ENCODE assay signal across 1 cellular context in genomic region chr19:8592231-8593009, GRCh38.
TF ChIP-seq lines count a peak whose summit lies in the region.

No MANE protein-coding gene starts in this region.

TF ChIP-seq in WTC11, 78 proteins besides CTCF, POLR2A, EP300 and RAD21 (continued from another document and continues in another):
- TF ChIP-seq, protein P1, sequence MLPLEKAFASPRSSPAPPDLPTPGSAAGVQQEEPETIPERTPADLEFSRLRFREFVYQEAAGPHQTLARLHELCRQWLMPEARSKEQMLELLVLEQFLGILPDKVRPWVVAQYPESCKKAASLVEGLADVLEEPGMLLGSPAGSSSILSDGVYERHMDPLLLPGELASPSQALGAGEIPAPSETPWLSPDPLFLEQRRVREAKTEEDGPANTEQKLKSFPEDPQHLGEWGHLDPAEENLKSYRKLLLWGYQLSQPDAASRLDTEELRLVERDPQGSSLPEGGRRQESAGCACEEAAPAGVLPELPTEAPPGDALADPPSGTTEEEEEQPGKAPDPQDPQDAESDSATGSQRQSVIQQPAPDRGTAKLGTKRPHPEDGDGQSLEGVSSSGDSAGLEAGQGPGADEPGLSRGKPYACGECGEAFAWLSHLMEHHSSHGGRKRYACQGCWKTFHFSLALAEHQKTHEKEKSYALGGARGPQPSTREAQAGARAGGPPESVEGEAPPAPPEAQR (CRISPR knock-in tag; IDR thresholded peaks at IDR 0.05) = no peak
- no peak for TF ChIP-seq PRRX2 (CRISPR knock-in tag; IDR thresholded peaks at IDR 0.05)
- TF ChIP-seq ZNF416 (CRISPR knock-in tag; IDR thresholded peaks at IDR 0.05) = 0 out of 2 replicates have a peak, but pooled peaks have one; percentile 37
- TF ChIP-seq NR2C2 (CRISPR knock-in tag; IDR thresholded peaks at IDR 0.05) = no peak
- TF ChIP-seq ATF1 (CRISPR knock-in tag; IDR thresholded peaks at IDR 0.05) = no peak
- TF ChIP-seq, protein P2, sequence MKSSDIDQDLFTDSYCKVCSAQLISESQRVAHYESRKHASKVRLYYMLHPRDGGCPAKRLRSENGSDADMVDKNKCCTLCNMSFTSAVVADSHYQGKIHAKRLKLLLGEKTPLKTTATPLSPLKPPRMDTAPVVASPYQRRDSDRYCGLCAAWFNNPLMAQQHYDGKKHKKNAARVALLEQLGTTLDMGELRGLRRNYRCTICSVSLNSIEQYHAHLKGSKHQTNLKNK (CRISPR knock-in tag; IDR thresholded peaks at IDR 0.05) = no peak
- TF ChIP-seq ESRRA (CRISPR knock-in tag; IDR thresholded peaks at IDR 0.05; ENCODE audit: borderline replicate concordance) = no peak
- no peak for TF ChIP-seq GTF2I (CRISPR knock-in tag; conservative IDR thresholded peaks at IDR 0.05)
- TF ChIP-seq OVOL2 (CRISPR knock-in tag; IDR thresholded peaks at IDR 0.05; ENCODE audit: borderline replicate concordance) = no peak
- TF ChIP-seq ZNF121 (CRISPR knock-in tag; IDR thresholded peaks at IDR 0.05) = no peak
- TF ChIP-seq ZNF396 (CRISPR knock-in tag; IDR thresholded peaks at IDR 0.05; ENCODE audit: borderline replicate concordance) = no peak
- no peak for TF ChIP-seq NR3C1 (CRISPR knock-in tag; conservative IDR thresholded peaks at IDR 0.05; ENCODE audit: low read depth)
- TF ChIP-seq, protein P3, sequence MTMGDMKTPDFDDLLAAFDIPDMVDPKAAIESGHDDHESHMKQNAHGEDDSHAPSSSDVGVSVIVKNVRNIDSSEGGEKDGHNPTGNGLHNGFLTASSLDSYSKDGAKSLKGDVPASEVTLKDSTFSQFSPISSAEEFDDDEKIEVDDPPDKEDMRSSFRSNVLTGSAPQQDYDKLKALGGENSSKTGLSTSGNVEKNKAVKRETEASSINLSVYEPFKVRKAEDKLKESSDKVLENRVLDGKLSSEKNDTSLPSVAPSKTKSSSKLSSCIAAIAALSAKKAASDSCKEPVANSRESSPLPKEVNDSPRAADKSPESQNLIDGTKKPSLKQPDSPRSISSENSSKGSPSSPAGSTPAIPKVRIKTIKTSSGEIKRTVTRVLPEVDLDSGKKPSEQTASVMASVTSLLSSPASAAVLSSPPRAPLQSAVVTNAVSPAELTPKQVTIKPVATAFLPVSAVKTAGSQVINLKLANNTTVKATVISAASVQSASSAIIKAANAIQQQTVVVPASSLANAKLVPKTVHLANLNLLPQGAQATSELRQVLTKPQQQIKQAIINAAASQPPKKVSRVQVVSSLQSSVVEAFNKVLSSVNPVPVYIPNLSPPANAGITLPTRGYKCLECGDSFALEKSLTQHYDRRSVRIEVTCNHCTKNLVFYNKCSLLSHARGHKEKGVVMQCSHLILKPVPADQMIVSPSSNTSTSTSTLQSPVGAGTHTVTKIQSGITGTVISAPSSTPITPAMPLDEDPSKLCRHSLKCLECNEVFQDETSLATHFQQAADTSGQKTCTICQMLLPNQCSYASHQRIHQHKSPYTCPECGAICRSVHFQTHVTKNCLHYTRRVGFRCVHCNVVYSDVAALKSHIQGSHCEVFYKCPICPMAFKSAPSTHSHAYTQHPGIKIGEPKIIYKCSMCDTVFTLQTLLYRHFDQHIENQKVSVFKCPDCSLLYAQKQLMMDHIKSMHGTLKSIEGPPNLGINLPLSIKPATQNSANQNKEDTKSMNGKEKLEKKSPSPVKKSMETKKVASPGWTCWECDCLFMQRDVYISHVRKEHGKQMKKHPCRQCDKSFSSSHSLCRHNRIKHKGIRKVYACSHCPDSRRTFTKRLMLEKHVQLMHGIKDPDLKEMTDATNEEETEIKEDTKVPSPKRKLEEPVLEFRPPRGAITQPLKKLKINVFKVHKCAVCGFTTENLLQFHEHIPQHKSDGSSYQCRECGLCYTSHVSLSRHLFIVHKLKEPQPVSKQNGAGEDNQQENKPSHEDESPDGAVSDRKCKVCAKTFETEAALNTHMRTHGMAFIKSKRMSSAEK (CRISPR knock-in tag; IDR thresholded peaks at IDR 0.05; ENCODE audit: borderline replicate concordance) = no peak
- no peak for TF ChIP-seq KAT7 (CRISPR knock-in tag; IDR thresholded peaks at IDR 0.05; ENCODE audit: borderline replicate concordance)
- no peak for TF ChIP-seq ATF2 (CRISPR knock-in tag; IDR thresholded peaks at IDR 0.05; ENCODE audit: borderline replicate concordance, low read depth)
- TF ChIP-seq IRF1 (CRISPR knock-in tag; IDR thresholded peaks at IDR 0.05) = no peak
- no peak for TF ChIP-seq SOX15 (CRISPR knock-in tag; IDR thresholded peaks at IDR 0.05)
- peak; percentile 35; the same call in 1 of the 2 replicates for TF ChIP-seq NFYB (CRISPR knock-in tag; conservative IDR thresholded peaks at IDR 0.05; ENCODE audit: low read depth)
- no peak for TF ChIP-seq CBFB (CRISPR knock-in tag; IDR thresholded peaks at IDR 0.05; ENCODE audit: low read depth)
- no peak for TF ChIP-seq RORB (CRISPR knock-in tag; IDR thresholded peaks at IDR 0.05)
- TF ChIP-seq GRHL2 (CRISPR knock-in tag; IDR thresholded peaks at IDR 0.05; ENCODE audit: insufficient replicate concordance, severe bottlenecking) = no peak
- no peak for TF ChIP-seq E2F1 (CRISPR knock-in tag; IDR thresholded peaks at IDR 0.05)
- TF ChIP-seq, protein P4, sequence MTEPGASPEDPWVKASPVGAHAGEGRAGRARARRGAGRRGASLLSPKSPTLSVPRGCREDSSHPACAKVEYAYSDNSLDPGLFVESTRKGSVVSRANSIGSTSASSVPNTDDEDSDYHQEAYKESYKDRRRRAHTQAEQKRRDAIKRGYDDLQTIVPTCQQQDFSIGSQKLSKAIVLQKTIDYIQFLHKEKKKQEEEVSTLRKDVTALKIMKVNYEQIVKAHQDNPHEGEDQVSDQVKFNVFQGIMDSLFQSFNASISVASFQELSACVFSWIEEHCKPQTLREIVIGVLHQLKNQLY (CRISPR knock-in tag; IDR thresholded peaks at IDR 0.05) = no peak
- TF ChIP-seq, protein P5, sequence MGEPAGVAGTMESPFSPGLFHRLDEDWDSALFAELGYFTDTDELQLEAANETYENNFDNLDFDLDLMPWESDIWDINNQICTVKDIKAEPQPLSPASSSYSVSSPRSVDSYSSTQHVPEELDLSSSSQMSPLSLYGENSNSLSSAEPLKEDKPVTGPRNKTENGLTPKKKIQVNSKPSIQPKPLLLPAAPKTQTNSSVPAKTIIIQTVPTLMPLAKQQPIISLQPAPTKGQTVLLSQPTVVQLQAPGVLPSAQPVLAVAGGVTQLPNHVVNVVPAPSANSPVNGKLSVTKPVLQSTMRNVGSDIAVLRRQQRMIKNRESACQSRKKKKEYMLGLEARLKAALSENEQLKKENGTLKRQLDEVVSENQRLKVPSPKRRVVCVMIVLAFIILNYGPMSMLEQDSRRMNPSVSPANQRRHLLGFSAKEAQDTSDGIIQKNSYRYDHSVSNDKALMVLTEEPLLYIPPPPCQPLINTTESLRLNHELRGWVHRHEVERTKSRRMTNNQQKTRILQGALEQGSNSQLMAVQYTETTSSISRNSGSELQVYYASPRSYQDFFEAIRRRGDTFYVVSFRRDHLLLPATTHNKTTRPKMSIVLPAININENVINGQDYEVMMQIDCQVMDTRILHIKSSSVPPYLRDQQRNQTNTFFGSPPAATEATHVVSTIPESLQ (CRISPR knock-in tag; IDR thresholded peaks at IDR 0.05) = no peak
- TF ChIP-seq, protein P6, sequence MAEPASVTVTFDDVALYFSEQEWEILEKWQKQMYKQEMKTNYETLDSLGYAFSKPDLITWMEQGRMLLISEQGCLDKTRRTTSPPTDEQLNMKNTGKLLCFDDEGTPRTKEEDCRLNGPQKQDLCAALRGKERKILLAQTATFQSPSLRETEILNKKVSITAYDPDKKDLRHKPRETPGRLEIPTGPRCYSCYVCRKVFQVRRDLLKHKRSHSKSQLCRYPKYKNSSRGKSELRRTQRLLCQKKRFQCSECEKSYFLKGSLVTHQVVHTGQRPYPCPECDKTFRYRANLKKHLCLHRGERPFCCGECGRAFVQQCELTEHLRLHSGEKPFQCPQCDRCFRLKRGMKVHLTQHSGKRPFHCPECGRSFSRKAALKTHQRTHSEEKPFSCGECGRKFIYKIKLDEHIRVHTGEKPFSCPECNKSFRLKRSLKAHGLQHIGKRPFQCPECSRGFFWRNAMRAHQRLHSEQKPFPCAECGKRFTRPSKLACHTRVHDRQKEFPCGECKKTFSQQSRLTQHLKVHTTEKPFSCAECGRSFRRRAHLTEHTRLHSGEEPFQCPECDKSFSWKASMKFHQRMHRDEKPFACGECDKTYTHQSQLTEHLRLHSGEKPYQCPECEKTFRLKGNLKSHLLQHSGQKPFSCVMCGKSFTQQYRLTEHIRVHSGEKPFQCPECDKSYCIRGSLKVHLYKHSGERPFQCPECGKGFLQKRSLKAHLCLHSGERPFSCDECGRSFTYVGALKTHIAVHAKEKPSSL (CRISPR knock-in tag; conservative IDR thresholded peaks at IDR 0.05) = no peak
- peak; percentile 49; the same call in 1 of the 2 replicates for TF ChIP-seq USF2 (CRISPR knock-in tag; IDR thresholded peaks at IDR 0.05)
- TF ChIP-seq, protein P7, sequence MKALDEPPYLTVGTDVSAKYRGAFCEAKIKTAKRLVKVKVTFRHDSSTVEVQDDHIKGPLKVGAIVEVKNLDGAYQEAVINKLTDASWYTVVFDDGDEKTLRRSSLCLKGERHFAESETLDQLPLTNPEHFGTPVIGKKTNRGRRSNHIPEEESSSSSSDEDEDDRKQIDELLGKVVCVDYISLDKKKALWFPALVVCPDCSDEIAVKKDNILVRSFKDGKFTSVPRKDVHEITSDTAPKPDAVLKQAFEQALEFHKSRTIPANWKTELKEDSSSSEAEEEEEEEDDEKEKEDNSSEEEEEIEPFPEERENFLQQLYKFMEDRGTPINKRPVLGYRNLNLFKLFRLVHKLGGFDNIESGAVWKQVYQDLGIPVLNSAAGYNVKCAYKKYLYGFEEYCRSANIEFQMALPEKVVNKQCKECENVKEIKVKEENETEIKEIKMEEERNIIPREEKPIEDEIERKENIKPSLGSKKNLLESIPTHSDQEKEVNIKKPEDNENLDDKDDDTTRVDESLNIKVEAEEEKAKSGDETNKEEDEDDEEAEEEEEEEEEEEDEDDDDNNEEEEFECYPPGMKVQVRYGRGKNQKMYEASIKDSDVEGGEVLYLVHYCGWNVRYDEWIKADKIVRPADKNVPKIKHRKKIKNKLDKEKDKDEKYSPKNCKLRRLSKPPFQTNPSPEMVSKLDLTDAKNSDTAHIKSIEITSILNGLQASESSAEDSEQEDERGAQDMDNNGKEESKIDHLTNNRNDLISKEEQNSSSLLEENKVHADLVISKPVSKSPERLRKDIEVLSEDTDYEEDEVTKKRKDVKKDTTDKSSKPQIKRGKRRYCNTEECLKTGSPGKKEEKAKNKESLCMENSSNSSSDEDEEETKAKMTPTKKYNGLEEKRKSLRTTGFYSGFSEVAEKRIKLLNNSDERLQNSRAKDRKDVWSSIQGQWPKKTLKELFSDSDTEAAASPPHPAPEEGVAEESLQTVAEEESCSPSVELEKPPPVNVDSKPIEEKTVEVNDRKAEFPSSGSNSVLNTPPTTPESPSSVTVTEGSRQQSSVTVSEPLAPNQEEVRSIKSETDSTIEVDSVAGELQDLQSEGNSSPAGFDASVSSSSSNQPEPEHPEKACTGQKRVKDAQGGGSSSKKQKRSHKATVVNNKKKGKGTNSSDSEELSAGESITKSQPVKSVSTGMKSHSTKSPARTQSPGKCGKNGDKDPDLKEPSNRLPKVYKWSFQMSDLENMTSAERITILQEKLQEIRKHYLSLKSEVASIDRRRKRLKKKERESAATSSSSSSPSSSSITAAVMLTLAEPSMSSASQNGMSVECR (CRISPR knock-in tag; IDR thresholded peaks at IDR 0.05; ENCODE audit: borderline replicate concordance) = no peak; the same call in 1 of the 2 replicates
- TF ChIP-seq NFE2L1 (CRISPR knock-in tag; IDR thresholded peaks at IDR 0.05) = no peak
- TF ChIP-seq, protein P8, sequence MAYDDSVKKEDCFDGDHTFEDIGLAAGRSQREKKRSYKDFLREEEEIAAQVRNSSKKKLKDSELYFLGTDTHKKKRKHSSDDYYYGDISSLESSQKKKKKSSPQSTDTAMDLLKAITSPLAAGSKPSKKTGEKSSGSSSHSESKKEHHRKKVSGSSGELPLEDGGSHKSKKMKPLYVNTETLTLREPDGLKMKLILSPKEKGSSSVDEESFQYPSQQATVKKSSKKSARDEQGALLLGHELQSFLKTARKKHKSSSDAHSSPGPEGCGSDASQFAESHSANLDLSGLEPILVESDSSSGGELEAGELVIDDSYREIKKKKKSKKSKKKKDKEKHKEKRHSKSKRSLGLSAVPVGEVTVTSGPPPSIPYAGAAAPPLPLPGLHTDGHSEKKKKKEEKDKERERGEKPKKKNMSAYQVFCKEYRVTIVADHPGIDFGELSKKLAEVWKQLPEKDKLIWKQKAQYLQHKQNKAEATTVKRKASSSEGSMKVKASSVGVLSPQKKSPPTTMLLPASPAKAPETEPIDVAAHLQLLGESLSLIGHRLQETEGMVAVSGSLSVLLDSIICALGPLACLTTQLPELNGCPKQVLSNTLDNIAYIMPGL (CRISPR knock-in tag; IDR thresholded peaks at IDR 0.05) = no peak
- TF ChIP-seq NFATC4 (CRISPR knock-in tag; IDR thresholded peaks at IDR 0.05) = no peak
- no peak for TF ChIP-seq ATF3 (CRISPR knock-in tag; conservative IDR thresholded peaks at IDR 0.05)
- no peak for TF ChIP-seq NR1H2 (CRISPR knock-in tag; IDR thresholded peaks at IDR 0.05)
- TF ChIP-seq ZNF138 (CRISPR knock-in tag; conservative IDR thresholded peaks at IDR 0.05) = no peak
- peak; percentile 18; the same call in 1 of the 2 replicates for TF ChIP-seq FOXK1 (CRISPR knock-in tag; IDR thresholded peaks at IDR 0.05)
